1 cellular context compared by ENCODE assay signal in the genomic region with DNA sequence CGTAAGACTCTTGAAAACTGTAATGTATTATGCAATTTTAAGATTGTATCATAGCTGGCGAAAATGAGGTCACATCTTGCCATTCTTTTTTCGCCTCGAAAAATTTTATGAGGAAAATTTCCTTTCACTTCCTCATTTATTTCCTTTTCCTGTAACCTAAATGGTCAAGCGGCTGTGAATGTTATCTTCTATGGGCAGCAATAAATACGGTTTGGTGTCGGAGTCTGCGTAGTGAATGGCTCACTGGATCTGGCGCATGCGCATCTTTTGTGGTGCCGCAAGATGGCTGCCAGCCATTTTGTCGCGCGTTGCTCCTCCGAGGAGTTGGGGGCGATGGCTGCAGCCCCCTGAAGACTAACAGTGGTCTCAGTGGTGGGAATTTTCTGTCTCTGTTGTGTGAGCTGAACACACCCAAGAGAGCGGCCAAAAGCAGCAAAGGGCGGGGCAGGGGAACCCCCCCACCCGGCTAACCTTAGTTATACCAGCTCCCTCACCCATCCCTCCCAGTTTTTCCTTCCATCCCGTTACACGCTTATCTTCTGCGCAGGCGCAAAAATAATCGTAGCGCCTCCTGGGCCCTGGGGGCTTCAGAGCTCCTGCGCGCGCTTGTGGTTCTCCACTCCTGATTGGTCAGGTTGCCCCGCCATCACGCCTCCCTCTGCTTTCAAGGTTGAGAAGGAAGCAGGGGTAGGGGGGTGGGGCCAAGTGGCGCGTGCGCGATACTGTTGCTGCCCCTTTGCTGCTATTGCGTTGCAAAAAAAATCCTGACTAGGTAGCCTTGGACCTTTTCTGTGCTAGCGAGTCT.
TF ChIP-seq lines count a peak whose summit lies in the region.

RPRD2 (plus strand) TSS at position 722 of the 805 bp plus-strand sequence. CDS start 568 bp downstream, outside the sequence.

TF ChIP-seq in liver, 16 proteins besides CTCF, POLR2A, EP300 and RAD21 (continued from another document):
- TF ChIP-seq, protein P1, sequence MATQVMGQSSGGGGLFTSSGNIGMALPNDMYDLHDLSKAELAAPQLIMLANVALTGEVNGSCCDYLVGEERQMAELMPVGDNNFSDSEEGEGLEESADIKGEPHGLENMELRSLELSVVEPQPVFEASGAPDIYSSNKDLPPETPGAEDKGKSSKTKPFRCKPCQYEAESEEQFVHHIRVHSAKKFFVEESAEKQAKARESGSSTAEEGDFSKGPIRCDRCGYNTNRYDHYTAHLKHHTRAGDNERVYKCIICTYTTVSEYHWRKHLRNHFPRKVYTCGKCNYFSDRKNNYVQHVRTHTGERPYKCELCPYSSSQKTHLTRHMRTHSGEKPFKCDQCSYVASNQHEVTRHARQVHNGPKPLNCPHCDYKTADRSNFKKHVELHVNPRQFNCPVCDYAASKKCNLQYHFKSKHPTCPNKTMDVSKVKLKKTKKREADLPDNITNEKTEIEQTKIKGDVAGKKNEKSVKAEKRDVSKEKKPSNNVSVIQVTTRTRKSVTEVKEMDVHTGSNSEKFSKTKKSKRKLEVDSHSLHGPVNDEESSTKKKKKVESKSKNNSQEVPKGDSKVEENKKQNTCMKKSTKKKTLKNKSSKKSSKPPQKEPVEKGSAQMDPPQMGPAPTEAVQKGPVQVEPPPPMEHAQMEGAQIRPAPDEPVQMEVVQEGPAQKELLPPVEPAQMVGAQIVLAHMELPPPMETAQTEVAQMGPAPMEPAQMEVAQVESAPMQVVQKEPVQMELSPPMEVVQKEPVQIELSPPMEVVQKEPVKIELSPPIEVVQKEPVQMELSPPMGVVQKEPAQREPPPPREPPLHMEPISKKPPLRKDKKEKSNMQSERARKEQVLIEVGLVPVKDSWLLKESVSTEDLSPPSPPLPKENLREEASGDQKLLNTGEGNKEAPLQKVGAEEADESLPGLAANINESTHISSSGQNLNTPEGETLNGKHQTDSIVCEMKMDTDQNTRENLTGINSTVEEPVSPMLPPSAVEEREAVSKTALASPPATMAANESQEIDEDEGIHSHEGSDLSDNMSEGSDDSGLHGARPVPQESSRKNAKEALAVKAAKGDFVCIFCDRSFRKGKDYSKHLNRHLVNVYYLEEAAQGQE (IDR thresholded peaks at IDR 0.05): no peak
- TF ChIP-seq FOXA1 (IDR thresholded peaks at IDR 0.05) (no peak), TAF1 (conservative IDR thresholded peaks at IDR 0.05) (peak; percentile 77), EGR1 (IDR thresholded peaks at IDR 0.05; ENCODE audit: low read depth in 2 of 2) (no peak), JUND (IDR thresholded peaks at IDR 0.05) (peak; percentile 57 to 93), SP1 (IDR thresholded peaks at IDR 0.05) (peak; percentile 68)
- TF ChIP-seq, protein P2, sequence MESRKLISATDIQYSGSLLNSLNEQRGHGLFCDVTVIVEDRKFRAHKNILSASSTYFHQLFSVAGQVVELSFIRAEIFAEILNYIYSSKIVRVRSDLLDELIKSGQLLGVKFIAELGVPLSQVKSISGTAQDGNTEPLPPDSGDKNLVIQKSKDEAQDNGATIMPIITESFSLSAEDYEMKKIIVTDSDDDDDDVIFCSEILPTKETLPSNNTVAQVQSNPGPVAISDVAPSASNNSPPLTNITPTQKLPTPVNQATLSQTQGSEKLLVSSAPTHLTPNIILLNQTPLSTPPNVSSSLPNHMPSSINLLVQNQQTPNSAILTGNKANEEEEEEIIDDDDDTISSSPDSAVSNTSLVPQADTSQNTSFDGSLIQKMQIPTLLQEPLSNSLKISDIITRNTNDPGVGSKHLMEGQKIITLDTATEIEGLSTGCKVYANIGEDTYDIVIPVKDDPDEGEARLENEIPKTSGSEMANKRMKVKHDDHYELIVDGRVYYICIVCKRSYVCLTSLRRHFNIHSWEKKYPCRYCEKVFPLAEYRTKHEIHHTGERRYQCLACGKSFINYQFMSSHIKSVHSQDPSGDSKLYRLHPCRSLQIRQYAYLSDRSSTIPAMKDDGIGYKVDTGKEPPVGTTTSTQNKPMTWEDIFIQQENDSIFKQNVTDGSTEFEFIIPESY (IDR thresholded peaks at IDR 0.05): peak; percentile 12
